Comparison of ENCODE assay signal across 7 cellular contexts in the genomic region with DNA sequence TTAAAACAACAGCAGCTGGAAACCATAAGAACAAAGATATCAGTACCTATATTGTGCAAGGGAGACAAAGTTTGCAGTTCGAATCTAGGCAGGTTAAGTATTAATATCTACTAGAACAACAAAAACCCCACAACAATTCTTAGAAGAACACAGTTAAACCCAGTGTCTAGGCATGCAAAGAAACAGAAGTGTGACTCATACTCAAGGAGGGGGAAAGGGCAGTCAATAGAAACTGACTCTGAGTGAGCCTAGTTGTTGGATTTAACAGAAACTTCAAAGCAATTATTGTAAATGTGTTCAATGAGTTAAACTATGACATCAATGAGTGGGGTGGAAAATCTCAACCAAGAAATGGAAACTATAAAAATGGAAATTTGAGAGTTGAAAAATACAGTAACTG. TPM values are rescaled to one million over a fixed set of nuclear protein-coding genes. Genes with fewer than 3 reads are reported as not detected.
DNase-seq lines count a peak whose midpoint lies in the region; ATAC-seq, FAIRE-seq and TF ChIP-seq lines count a peak whose summit lies in the region.
"Not testable (repeated sequence)": the region's sequence is repeated elsewhere in the genome, so short reads cannot be mapped to it uniquely, and the experiment has no call there.

No MANE protein-coding gene starts in this region.

- not testable (repeated sequence) for H3K27me3 Mint-ChIP-seq in activated CD8-positive, alpha-beta T cell treated with anti-CD3 and anti-CD28 coated beads for 36 hours; activated T-helper 1 cell treated with anti-CD3 and anti-CD28 coated beads, Interleukin-12 subunit alpha, Interleukin-12 subunit beta, Interleukin-2, Interleukin-4 antibody, amounts not matched to agents 30 ng/mL and 10 ng/mL and 1 ng/mL, durations not matched to agents 14 hours and 24 hours and 36 hours (ENCODE audit: insufficient read depth); activated naive CD8-positive, alpha-beta T cell treated with anti-CD3 and anti-CD28 coated beads for 36 hours

- not testable (repeated sequence) for H4K20me1 ChIP-seq in keratinocyte (ENCODE audit: control insufficient read depth, extremely low read depth, insufficient read depth, low read length)

- not testable (repeated sequence) for H3K27ac ChIP-seq in A549; keratinocyte (ENCODE audit: control insufficient read depth, insufficient read depth, low read length)

- 63% methylated on average over 1 of the region's 1 CpG for WGBS in A549 (ENCODE audit: missing lambda C conversion rate)

- not testable (repeated sequence) for H3K4me3 Mint-ChIP-seq in activated CD8-positive, alpha-beta T cell treated with anti-CD3 and anti-CD28 coated beads for 36 hours; activated T-helper 1 cell treated with anti-CD3 and anti-CD28 coated beads, Interleukin-12 subunit alpha, Interleukin-12 subunit beta, Interleukin-2, Interleukin-4 antibody, amounts not matched to agents 30 ng/mL and 10 ng/mL and 1 ng/mL, durations not matched to agents 14 hours and 24 hours and 36 hours; activated naive CD8-positive, alpha-beta T cell treated with anti-CD3 and anti-CD28 coated beads for 36 hours

- H3K9me3 ChIP-seq in A549; keratinocyte (ENCODE audit: control insufficient read depth, low read depth, low read length): not testable (repeated sequence)

- POLR2A ChIA-PET in A549 (lab: Yijun Ruan, JAX); activated CD8-positive, alpha-beta T cell treated with anti-CD3 and anti-CD28 coated beads for 36 hours (lab: Charles Lee): not testable (repeated sequence)

- H3K9ac ChIP-seq in keratinocyte (ENCODE audit: control insufficient read depth, extremely low read depth, insufficient read depth, low read length) = not testable (repeated sequence)

- not testable (repeated sequence) for H3K9me1 ChIP-seq in keratinocyte (ENCODE audit: control insufficient read depth, extremely low read depth, insufficient read depth, low read length)

- H3K9me3 Mint-ChIP-seq in activated CD8-positive, alpha-beta T cell treated with anti-CD3 and anti-CD28 coated beads for 36 hours = not testable (repeated sequence)
- peaks cover 18% of the 10 kb centered on the region for H3K9me3 Mint-ChIP-seq in activated T-helper 1 cell treated with anti-CD3 and anti-CD28 coated beads, Interleukin-12 subunit alpha, Interleukin-12 subunit beta, Interleukin-2, Interleukin-4 antibody, amounts not matched to agents 30 ng/mL and 10 ng/mL and 1 ng/mL, durations not matched to agents 14 hours and 24 hours and 36 hours
- H3K9me3 Mint-ChIP-seq in activated naive CD8-positive, alpha-beta T cell treated with anti-CD3 and anti-CD28 coated beads for 36 hours = peaks cover 13% of the 10 kb centered on the region

- not testable (repeated sequence) for TF ChIP-seq POLR2A in A549 (IDR thresholded peaks at IDR 0.05; ENCODE audit: low read length)

- CTCF ChIA-PET in A549 (lab: Yijun Ruan, JAX); activated CD8-positive, alpha-beta T cell treated with anti-CD3 and anti-CD28 coated beads for 36 hours (lab: Charles Lee): not testable (repeated sequence)

- peak overlapping the region; percentile 78 for H3K27ac Mint-ChIP-seq in activated CD8-positive, alpha-beta T cell treated with anti-CD3 and anti-CD28 coated beads for 36 hours
- peak overlapping the region; percentile 49 for H3K27ac Mint-ChIP-seq in activated T-helper 1 cell treated with anti-CD3 and anti-CD28 coated beads, Interleukin-12 subunit alpha, Interleukin-12 subunit beta, Interleukin-2, Interleukin-4 antibody, amounts not matched to agents 30 ng/mL and 10 ng/mL and 1 ng/mL, durations not matched to agents 14 hours and 24 hours and 36 hours
- H3K27ac Mint-ChIP-seq in activated naive CD8-positive, alpha-beta T cell treated with anti-CD3 and anti-CD28 coated beads for 36 hours = peak overlapping the region; percentile 87

- TF ChIP-seq EP300 in A549 (IDR thresholded peaks at IDR 0.05) = not testable (repeated sequence)

- not testable (repeated sequence) for H3K4me2 ChIP-seq in A549; keratinocyte (ENCODE audit: control insufficient read depth, extremely low read depth, insufficient read depth, low read depth, low read length)

- not testable (repeated sequence) for H3K4me1 ChIP-seq in A549; keratinocyte (ENCODE audit: control insufficient read depth, extremely low read depth, insufficient read depth, low read length)

- H2AFZ ChIP-seq in keratinocyte (ENCODE audit: control insufficient read depth, low read length) = not testable (repeated sequence)

- H3K36me3 ChIP-seq in keratinocyte (ENCODE audit: control insufficient read depth in 2 of 2, extremely low read depth in 1 of 2, insufficient read depth in 2 of 2, low read length in 2 of 2) = not testable (repeated sequence)

- peaks cover 16% of the 10 kb centered on the region for H3K36me3 Mint-ChIP-seq in activated CD8-positive, alpha-beta T cell treated with anti-CD3 and anti-CD28 coated beads for 36 hours (ENCODE audit: low read depth)
- peaks cover 28% of the 10 kb centered on the region for H3K36me3 Mint-ChIP-seq in activated T-helper 1 cell treated with anti-CD3 and anti-CD28 coated beads, Interleukin-12 subunit alpha, Interleukin-12 subunit beta, Interleukin-2, Interleukin-4 antibody, amounts not matched to agents 30 ng/mL and 10 ng/mL and 1 ng/mL, durations not matched to agents 14 hours and 24 hours and 36 hours (ENCODE audit: low read depth)
- H3K36me3 Mint-ChIP-seq in activated naive CD8-positive, alpha-beta T cell treated with anti-CD3 and anti-CD28 coated beads for 36 hours = peaks cover 35% of the 10 kb centered on the region

- not testable (repeated sequence) for H3K4me3 ChIP-seq in A549; keratinocyte (ENCODE audit: control insufficient read depth in 2 of 3, extremely low read depth in 1 of 3, insufficient read depth in 2 of 3, low read depth in 1 of 3, low read length in 3 of 3)

- dilution Hi-C loops in keratinocyte (cut with MboI; ENCODE audit: extremely low pct_ligation_motif_present, low sequenced_read_pairs) = not testable (repeated sequence)

- TF ChIP-seq CTCF in A549 (IDR thresholded peaks at IDR 0.05); activated CD8-positive, alpha-beta T cell treated with anti-CD3 and anti-CD28 coated beads for 36 hours (IDR thresholded peaks at IDR 0.05); keratinocyte (optimal IDR thresholded peaks at IDR 0.05 in 1 of 3, IDR thresholded peaks at IDR 0.05 in 1 of 3, conservative IDR thresholded peaks at IDR 0.05 in 1 of 3; ENCODE audit: extremely low read depth in 1 of 3, insufficient read depth in 2 of 3, low read length in 3 of 3): not testable (repeated sequence)

- peak; percentile 77 for FAIRE-seq in A549 (lab: Jason Lieb, UNC)
- FAIRE-seq in RCC 7860 (lab: Jason Lieb, UNC) = peak; percentile 17
- peak; percentile 78 for FAIRE-seq in keratinocyte (lab: Jason Lieb, UNC)

- DNase-seq in A549 (ENCODE audit: low read depth in 1 of 2, low spot score in 1 of 2); RCC 7860 (ENCODE audit: low spot score); activated CD8-positive, alpha-beta T cell treated with anti-CD3 and anti-CD28 coated beads for 36 hours; activated T-helper 1 cell treated with anti-CD3 and anti-CD28 coated beads, Interleukin-12 subunit alpha, Interleukin-12 subunit beta, Interleukin-2, Interleukin-4 antibody, amounts not matched to agents 30 ng/mL and 10 ng/mL and 1 ng/mL, durations not matched to agents 14 hours and 24 hours and 36 hours (ENCODE audit: low spot score); activated naive CD8-positive, alpha-beta T cell treated with anti-CD3 and anti-CD28 coated beads for 36 hours; keratinocyte (ENCODE audit: low read depth, low spot score); stimulated activated naive CD8-positive, alpha-beta T cell treated with anti-CD3 and anti-CD28 coated beads, Interleukin-15, Interleukin-2, amounts not matched to agents 100 U/mL and 50 U/mL, for 24 hours: not testable (repeated sequence)

- not testable (repeated sequence) for H3K27me3 ChIP-seq in keratinocyte (ENCODE audit: control insufficient read depth, extremely low read depth, insufficient read depth, low read length)

- intact Hi-C loops in activated CD8-positive, alpha-beta T cell treated with anti-CD3 and anti-CD28 coated beads for 36 hours (cut with micrococcal nuclease); activated T-helper 1 cell treated with anti-CD3 and anti-CD28 coated beads, Interleukin-12 subunit alpha, Interleukin-12 subunit beta, Interleukin-2, Interleukin-4 antibody, amounts not matched to agents 30 ng/mL and 10 ng/mL and 1 ng/mL, durations not matched to agents 14 hours and 24 hours and 36 hours (cut with micrococcal nuclease): not testable (repeated sequence)

- TF ChIP-seq RAD21 in A549 (conservative IDR thresholded peaks at IDR 0.05 in 1 of 2, IDR thresholded peaks at IDR 0.05 in 1 of 2) = not testable (repeated sequence)

- H3K4me1 Mint-ChIP-seq in activated CD8-positive, alpha-beta T cell treated with anti-CD3 and anti-CD28 coated beads for 36 hours (ENCODE audit: low read depth) = peaks cover 10% of the 10 kb centered on the region
- not testable (repeated sequence) for H3K4me1 Mint-ChIP-seq in activated T-helper 1 cell treated with anti-CD3 and anti-CD28 coated beads, Interleukin-12 subunit alpha, Interleukin-12 subunit beta, Interleukin-2, Interleukin-4 antibody, amounts not matched to agents 30 ng/mL and 10 ng/mL and 1 ng/mL, durations not matched to agents 14 hours and 24 hours and 36 hours (ENCODE audit: low read depth); activated naive CD8-positive, alpha-beta T cell treated with anti-CD3 and anti-CD28 coated beads for 36 hours

- H3K79me2 ChIP-seq in keratinocyte (ENCODE audit: control insufficient read depth, insufficient read depth, low read length) = not testable (repeated sequence)

- ATAC-seq in A549 = not testable (repeated sequence)
- ATAC-seq in activated CD8-positive, alpha-beta T cell treated with anti-CD3 and anti-CD28 coated beads for 36 hours = peak; percentile 98
- peak; percentile 97 for ATAC-seq in stimulated activated naive CD8-positive, alpha-beta T cell treated with anti-CD3 and anti-CD28 coated beads, Interleukin-15, Interleukin-2, amounts not matched to agents 100 U/mL and 50 U/mL, for 24 hours

RNA-seq across cellular contexts. Expression of gene SIMC1, which starts 28.2 kb away (rescaled TPM):
- polyA plus RNA-seq in A549 (2011; rRNA removed) = 9.5 and 13.7 TPM in 2 replicates
- 8.3 and 10.4 TPM in 2 replicates for polyA plus RNA-seq in A549 (2012; cell fraction: cytosol; rRNA removed)
- 9.2 and 10.0 TPM in 2 replicates for polyA plus RNA-seq in A549 (2012; cell fraction: nucleus; rRNA removed)
- 8.0 to 9.2 TPM (median 8.2 TPM) in 3 replicates for polyA plus RNA-seq in A549 (2017; fragmentation: RNase III; extraction: RNeasy Plus Mini Kit Qiagen cat#74134 plus additional on column Dnase treatment)
- 14.2 and 15.5 TPM in 2 replicates for polyA minus RNA-seq in A549 (2011; rRNA and poly(A)+ RNA removed)
- total RNA-seq in activated CD8-positive, alpha-beta T cell treated with anti-CD3 and anti-CD28 coated beads for 36 hours = 10 to 100 TPM; 21.5 to 21.9 TPM
- total RNA-seq in activated T-helper 1 cell treated with anti-CD3 and anti-CD28 coated beads, Interleukin-12 subunit alpha, Interleukin-12 subunit beta, Interleukin-2, Interleukin-4 antibody, amounts not matched to agents 30 ng/mL and 10 ng/mL and 1 ng/mL, durations not matched to agents 14 hours and 24 hours and 36 hours = 36.7 and 42.2 TPM in 2 replicates
- total RNA-seq in activated naive CD8-positive, alpha-beta T cell treated with anti-CD3 and anti-CD28 coated beads for 36 hours = 10 to 100 TPM; 23.5 to 24.8 TPM
- polyA plus RNA-seq in keratinocyte = 3.6 to 11.4 TPM (median 5.2 TPM) in 3 replicates
- polyA plus RNA-seq in keratinocyte (2011; ENCODE audit: low read depth) = 4.3 TPM
- 7.0 and 9.3 TPM in 2 replicates for polyA plus RNA-seq in keratinocyte (2011; cell fraction: cytosol; rRNA removed)
- polyA plus RNA-seq in keratinocyte (2011; cell fraction: nucleus; rRNA removed) = 10.6 and 11.2 TPM in 2 replicates
- 3.8 and 7.6 TPM in 2 replicates for polyA plus RNA-seq in keratinocyte (2012; ENCODE audit: low replicate concordance)
- 7.9 to 18.3 TPM (median 14.6 TPM) in 3 replicates for polyA minus RNA-seq in keratinocyte
- polyA minus RNA-seq in keratinocyte (2011; cell fraction: cytosol; rRNA and poly(A)+ RNA removed) = 3.1 TPM
- 4.7 and 11.5 TPM in 2 replicates for polyA minus RNA-seq in keratinocyte (2011; cell fraction: nucleus; rRNA and poly(A)+ RNA removed)
